In the genomic region with DNA sequence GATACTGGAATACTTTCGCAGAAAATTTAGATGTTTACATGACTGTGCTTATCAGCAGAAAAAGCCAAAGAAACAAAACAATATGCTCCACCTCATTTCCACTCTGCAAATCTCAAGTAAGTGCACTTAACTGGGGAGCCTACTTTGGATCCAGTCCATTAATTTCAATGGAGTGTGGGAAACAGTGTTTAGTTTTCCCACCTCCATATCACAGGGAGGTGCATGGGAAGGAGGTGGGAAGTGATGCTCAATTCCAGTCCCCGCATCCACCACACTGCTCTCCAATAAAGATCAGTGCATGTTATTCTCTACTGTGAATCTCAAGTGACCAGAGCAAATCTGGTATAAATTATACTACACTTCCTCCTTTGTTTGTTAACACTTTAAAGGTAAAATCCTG, we compare ENCODE assay signal across 1 cellular context.
TF ChIP-seq lines count a peak whose summit lies in the region.

No MANE protein-coding gene starts in this region.

TF ChIP-seq in HEK293, 187 proteins besides CTCF, POLR2A, EP300 and RAD21 (continued from another document):
- TF ChIP-seq KLF7 (tag by site-specific recombination; IDR thresholded peaks at IDR 0.05; ENCODE audit: borderline replicate concordance) (no peak), EGR2 (tag by site-specific recombination; IDR thresholded peaks at IDR 0.05; ENCODE audit: low read depth) (peak; percentile 85), ZNF37A (tag by site-specific recombination; IDR thresholded peaks at IDR 0.05) (no peak), OSR2 (tag by site-specific recombination; IDR thresholded peaks at IDR 0.05) (0 out of 2 replicates have a peak, but pooled peaks have one; percentile 17), ZNF501 (tag by site-specific recombination; IDR thresholded peaks at IDR 0.05) (no peak), YY1 (tag by site-specific recombination; IDR thresholded peaks at IDR 0.05) (no peak), ZNF530 (tag by site-specific recombination; IDR thresholded peaks at IDR 0.05; ENCODE audit: low read depth) (no peak), ZNF529 (tag by site-specific recombination; IDR thresholded peaks at IDR 0.05; ENCODE audit: insufficient replicate concordance) (no peak), ZNF112 (tag by site-specific recombination; IDR thresholded peaks at IDR 0.05) (no peak), ZNF341 (tag by site-specific recombination; IDR thresholded peaks at IDR 0.05; ENCODE audit: low read depth) (0 out of 2 replicates have a peak, but pooled peaks have one; percentile 29), ZNF292 (tag by site-specific recombination; IDR thresholded peaks at IDR 0.05; ENCODE audit: borderline replicate concordance, low read depth) (no peak), ZNF621 (tag by site-specific recombination; IDR thresholded peaks at IDR 0.05) (no peak), ZNF600 (tag by site-specific recombination; IDR thresholded peaks at IDR 0.05) (peak; percentile 52; the same call in 1 of the 2 replicates), ZNF658 (tag by site-specific recombination; IDR thresholded peaks at IDR 0.05) (no peak), ZNF175 (tag by site-specific recombination; IDR thresholded peaks at IDR 0.05) (no peak), REPIN1 (tag by site-specific recombination; IDR thresholded peaks at IDR 0.05; ENCODE audit: low read depth) (no peak), ZNF169 (tag by site-specific recombination; IDR thresholded peaks at IDR 0.05) (no peak), ZNF561 (tag by site-specific recombination; IDR thresholded peaks at IDR 0.05; ENCODE audit: borderline replicate concordance) (no peak), FEZF1 (tag by site-specific recombination; IDR thresholded peaks at IDR 0.05) (peak; percentile 83), ZFHX2 (tag by site-specific recombination; conservative IDR thresholded peaks at IDR 0.05) (peak; percentile 86)
- TF ChIP-seq, protein P1, sequence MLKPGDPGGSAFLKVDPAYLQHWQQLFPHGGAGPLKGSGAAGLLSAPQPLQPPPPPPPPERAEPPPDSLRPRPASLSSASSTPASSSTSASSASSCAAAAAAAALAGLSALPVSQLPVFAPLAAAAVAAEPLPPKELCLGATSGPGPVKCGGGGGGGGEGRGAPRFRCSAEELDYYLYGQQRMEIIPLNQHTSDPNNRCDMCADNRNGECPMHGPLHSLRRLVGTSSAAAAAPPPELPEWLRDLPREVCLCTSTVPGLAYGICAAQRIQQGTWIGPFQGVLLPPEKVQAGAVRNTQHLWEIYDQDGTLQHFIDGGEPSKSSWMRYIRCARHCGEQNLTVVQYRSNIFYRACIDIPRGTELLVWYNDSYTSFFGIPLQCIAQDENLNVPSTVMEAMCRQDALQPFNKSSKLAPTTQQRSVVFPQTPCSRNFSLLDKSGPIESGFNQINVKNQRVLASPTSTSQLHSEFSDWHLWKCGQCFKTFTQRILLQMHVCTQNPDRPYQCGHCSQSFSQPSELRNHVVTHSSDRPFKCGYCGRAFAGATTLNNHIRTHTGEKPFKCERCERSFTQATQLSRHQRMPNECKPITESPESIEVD (tag by site-specific recombination; IDR thresholded peaks at IDR 0.05): peak; percentile 49; the same call in 1 of the 2 replicates
- TF ChIP-seq, protein P2, sequence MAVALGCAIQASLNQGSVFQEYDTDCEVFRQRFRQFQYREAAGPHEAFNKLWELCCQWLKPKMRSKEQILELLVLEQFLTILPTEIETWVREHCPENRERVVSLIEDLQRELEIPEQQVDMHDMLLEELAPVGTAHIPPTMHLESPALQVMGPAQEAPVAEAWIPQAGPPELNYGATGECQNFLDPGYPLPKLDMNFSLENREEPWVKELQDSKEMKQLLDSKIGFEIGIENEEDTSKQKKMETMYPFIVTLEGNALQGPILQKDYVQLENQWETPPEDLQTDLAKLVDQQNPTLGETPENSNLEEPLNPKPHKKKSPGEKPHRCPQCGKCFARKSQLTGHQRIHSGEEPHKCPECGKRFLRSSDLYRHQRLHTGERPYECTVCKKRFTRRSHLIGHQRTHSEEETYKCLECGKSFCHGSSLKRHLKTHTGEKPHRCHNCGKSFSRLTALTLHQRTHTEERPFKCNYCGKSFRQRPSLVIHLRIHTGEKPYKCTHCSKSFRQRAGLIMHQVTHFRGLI (tag by site-specific recombination; IDR thresholded peaks at IDR 0.05): no peak
- TF ChIP-seq, protein P3, sequence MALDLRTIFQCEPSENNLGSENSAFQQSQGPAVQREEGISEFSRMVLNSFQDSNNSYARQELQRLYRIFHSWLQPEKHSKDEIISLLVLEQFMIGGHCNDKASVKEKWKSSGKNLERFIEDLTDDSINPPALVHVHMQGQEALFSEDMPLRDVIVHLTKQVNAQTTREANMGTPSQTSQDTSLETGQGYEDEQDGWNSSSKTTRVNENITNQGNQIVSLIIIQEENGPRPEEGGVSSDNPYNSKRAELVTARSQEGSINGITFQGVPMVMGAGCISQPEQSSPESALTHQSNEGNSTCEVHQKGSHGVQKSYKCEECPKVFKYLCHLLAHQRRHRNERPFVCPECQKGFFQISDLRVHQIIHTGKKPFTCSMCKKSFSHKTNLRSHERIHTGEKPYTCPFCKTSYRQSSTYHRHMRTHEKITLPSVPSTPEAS (tag by site-specific recombination; IDR thresholded peaks at IDR 0.05): no peak
